ENCODE assay signal across 18 cellular contexts in the genomic region with DNA sequence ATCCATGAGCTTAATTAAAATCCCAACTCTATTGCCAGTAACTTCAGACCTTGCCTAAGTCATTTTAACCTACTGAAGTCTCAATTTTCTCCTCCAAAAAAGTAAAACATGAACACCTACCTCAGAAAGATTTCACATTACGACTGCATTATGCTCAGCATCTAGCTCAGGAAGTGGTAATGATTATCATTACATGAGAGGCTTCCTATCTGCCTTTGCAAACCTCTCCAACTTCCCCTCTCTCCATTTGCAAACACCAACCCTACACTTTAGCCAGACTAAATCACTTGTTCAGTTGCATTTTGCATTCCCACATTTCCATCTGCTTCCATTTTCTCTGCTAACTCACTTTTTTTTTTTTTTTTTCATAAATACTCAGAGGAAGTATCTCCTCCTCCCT. TPM values are rescaled to one million over a fixed set of nuclear protein-coding genes. Genes with fewer than 3 reads are reported as not detected.
DNase-seq lines count a peak whose midpoint lies in the region; ATAC-seq and TF ChIP-seq lines count a peak whose summit lies in the region.
"Had no signal": no experiment of that assay in that cellular context is flagged by ENCODE, and none has a peak within 500 bp of the region (broad histone marks: within the 10 kb centered on the region; RNA-seq: fewer than 3 reads in every experiment).

No MANE protein-coding gene starts in this region.

- H3K4me3 ChIP-seq in Jurkat, Clone E6-1 (ENCODE audit: low read length), result no peak overlapping the region
- no peak overlapping the region for H3K4me3 ChIP-seq in GM23338
- H3K4me3 ChIP-seq: Peyer's patch had no signal

- H3K27me3 ChIP-seq in GM23338 (ENCODE audit: insufficient read depth), result no peaks in the 10 kb centered on the region
- H3K27me3 ChIP-seq: Peyer's patch had no signal

- no peak overlapping the region for H3K27ac Mint-ChIP-seq in activated B cell treated with CpG ODN at 0.5 μM for 24 hours
- no peak overlapping the region for H3K27ac Mint-ChIP-seq in stimulated activated naive B cell treated with anti-CD40 and anti-IgM and Interleukin-4, amounts not matched to agents 10 μg/mL and 1 μg/mL and 100 μg/mL, for 72 hours
- H3K27ac Mint-ChIP-seq in GM23338, result no peak overlapping the region
- H3K27ac Mint-ChIP-seq: CD8-positive, alpha-beta memory T cell; IgD-negative memory B cell had no signal

- ATAC-seq in activated B cell treated with CpG ODN at 0.5 μM for 24 hours (ENCODE audit: low read depth), result peak; percentile 45
- peak; percentile 42 to 48 for ATAC-seq in stimulated activated naive B cell treated with anti-CD40 and anti-IgM and Interleukin-4, amounts not matched to agents 10 μg/mL and 1 μg/mL and 100 μg/mL, for 72 hours (replicated peaks)
- no peak for ATAC-seq in HG02678 (IDR thresholded peaks at IDR 0.05; ENCODE audit: unreplicated experiment)
- no peak for ATAC-seq in GM23338

- no peaks in the 10 kb centered on the region for H3K9me2 ChIP-seq in GM23338 (ENCODE audit: insufficient read depth)
- H3K9me2 ChIP-seq: SK-N-SH had no signal

- no peaks in the 10 kb centered on the region for H3K9me3 Mint-ChIP-seq in activated B cell treated with CpG ODN at 0.5 μM for 24 hours
- peaks cover 2 to 5% of the 10 kb centered on the region in 2 donors for H3K9me3 Mint-ChIP-seq in stimulated activated naive B cell treated with anti-CD40 and anti-IgM and Interleukin-4, amounts not matched to agents 10 μg/mL and 1 μg/mL and 100 μg/mL, for 72 hours
- H3K9me3 Mint-ChIP-seq in GM23338, result no peaks in the 10 kb centered on the region; the same call in 2 of the 3 replicates
- H3K9me3 Mint-ChIP-seq: H9 had no signal

- H3K4me1 Mint-ChIP-seq in activated B cell treated with CpG ODN at 0.5 μM for 24 hours (peaks cover 30% of the 10 kb centered on the region), GM23338 (no peaks in the 10 kb centered on the region; the same call in 1 of the 3 replicates)
- H3K4me1 Mint-ChIP-seq in stimulated activated naive B cell treated with anti-CD40 and anti-IgM and Interleukin-4, amounts not matched to agents 10 μg/mL and 1 μg/mL and 100 μg/mL, for 72 hours, result peaks cover 22 to 30% of the 10 kb centered on the region in 2 donors
- H3K4me1 Mint-ChIP-seq: CD8-positive, alpha-beta memory T cell; H9 had no signal

- H3K27me3 Mint-ChIP-seq in activated B cell treated with CpG ODN at 0.5 μM for 24 hours (peaks cover 2% of the 10 kb centered on the region), GM23338 (ENCODE audit: insufficient read depth, low read depth, poor library complexity) (peaks cover 3% of the 10 kb centered on the region)
- no peaks in the 10 kb centered on the region for H3K27me3 Mint-ChIP-seq in stimulated activated naive B cell treated with anti-CD40 and anti-IgM and Interleukin-4, amounts not matched to agents 10 μg/mL and 1 μg/mL and 100 μg/mL, for 72 hours

- DNase-seq in Jurkat, Clone E6-1 (ENCODE audit: low read depth, low spot score), result peak; percentile 75
- DNase-seq in NOMO-1 treated with dmso at 0.1 percent for 144 hours (lab: John Stamatoyannopoulos, UW; ENCODE audit: unreplicated experiment), result peak; percentile 36
- no peak for DNase-seq in activated B cell treated with CpG ODN at 0.5 μM for 24 hours
- DNase-seq in stimulated activated naive B cell treated with anti-CD40 and anti-IgM and Interleukin-4, amounts not matched to agents 10 μg/mL and 1 μg/mL and 100 μg/mL, for 72 hours, result no peak
- DNase-seq in cerebellar nuclear complex (lab: John Stamatoyannopoulos, UW), result no peak
- no peak for DNase-seq in GM23338 (ENCODE audit: low spot score)
- DNase-seq: CD8-positive, alpha-beta memory T cell; H9; NCI-H1048; NCI-H2107; NCI-H226; NCI-H69; Peyer's patch; Right ventricle myocardium superior; SK-N-SH had no signal

- H3K4me2 ChIP-seq in GM23338, result no peak overlapping the region
- H3K4me2 ChIP-seq: SK-N-SH had no signal

- intact Hi-C loops in activated B cell treated with CpG ODN at 0.5 μM for 24 hours (cut with micrococcal nuclease), result loop anchor here (2.0 kb wide), 1 partner anchor 14 kb away; no protein-coding TSS in a partner anchor

- TF ChIP-seq CTCF in activated B cell treated with CpG ODN at 0.5 μM for 24 hours (IDR thresholded peaks at IDR 0.05) (no peak), GM23338 (conservative IDR thresholded peaks at IDR 0.05; ENCODE audit: low read depth in 2 of 2) (no peak)

- H4K20me1 ChIP-seq in GM23338 (replicated peaks; ENCODE audit: insufficient read depth), result no peaks in the 10 kb centered on the region

- no peak overlapping the region for H3K27ac ChIP-seq in GM23338 (ENCODE audit: low read depth)
- H3K27ac ChIP-seq: Peyer's patch had no signal

- no peaks in the 10 kb centered on the region for H3F3A ChIP-seq in GM23338 (replicated peaks; ENCODE audit: low read depth)

- H3K4me3 Mint-ChIP-seq in activated B cell treated with CpG ODN at 0.5 μM for 24 hours (peak overlapping the region; percentile 32), GM23338 (no peak overlapping the region)
- H3K4me3 Mint-ChIP-seq in stimulated activated naive B cell treated with anti-CD40 and anti-IgM and Interleukin-4, amounts not matched to agents 10 μg/mL and 1 μg/mL and 100 μg/mL, for 72 hours, result no peak overlapping the region
- H3K4me3 Mint-ChIP-seq: CD8-positive, alpha-beta memory T cell; H9; IgD-negative memory B cell had no signal

- CTCF ChIA-PET in activated B cell treated with CpG ODN at 0.5 μM for 24 hours (lab: Charles Lee), result interaction anchor here (0.6 kb wide), 1 partner anchor 35 kb away, joined by 4 read pairs; no protein-coding TSS in a partner anchor

- H3K79me2 ChIP-seq in GM23338 (replicated peaks; ENCODE audit: insufficient read depth), result no peaks in the 10 kb centered on the region

- no peaks in the 10 kb centered on the region for H3K36me3 ChIP-seq in GM23338 (ENCODE audit: insufficient read depth)
- H3K36me3 ChIP-seq: Peyer's patch had no signal

- no peak overlapping the region for H2AFZ ChIP-seq in GM23338

- H3K4me1 ChIP-seq in GM23338 (ENCODE audit: insufficient read depth), result no peaks in the 10 kb centered on the region
- H3K4me1 ChIP-seq: Peyer's patch had no signal

- no peaks in the 10 kb centered on the region for H3K36me3 Mint-ChIP-seq in activated B cell treated with CpG ODN at 0.5 μM for 24 hours (ENCODE audit: low read depth)
- H3K36me3 Mint-ChIP-seq in stimulated activated naive B cell treated with anti-CD40 and anti-IgM and Interleukin-4, amounts not matched to agents 10 μg/mL and 1 μg/mL and 100 μg/mL, for 72 hours, result peaks cover 0 to 29% of the 10 kb centered on the region in 2 donors
- H3K36me3 Mint-ChIP-seq in GM23338 (ENCODE audit: low read depth), result no peaks in the 10 kb centered on the region
- H3K36me3 Mint-ChIP-seq: CD8-positive, alpha-beta memory T cell had no signal

- POLR2A ChIA-PET in activated B cell treated with CpG ODN at 0.5 μM for 24 hours (lab: Charles Lee), result interaction anchor here (0.6 kb wide), 1 partner anchor 210 kb away, joined by 3 read pairs; no protein-coding TSS in a partner anchor

TF ChIP-seq in GM23338, 12 proteins besides CTCF, POLR2A, EP300 and RAD21 (continues in another document):
- TF ChIP-seq STAT1 (IDR thresholded peaks at IDR 0.05; ENCODE audit: unreplicated experiment) (no peak), CREB1 (CRISPR knock-in tag; IDR thresholded peaks at IDR 0.05; ENCODE audit: low read depth) (no peak), EZH2 (IDR thresholded peaks at IDR 0.05; ENCODE audit: low read depth, unreplicated experiment) (no peak), EZH2phosphoT487 (IDR thresholded peaks at IDR 0.05; ENCODE audit: unreplicated experiment) (no peak), REST (IDR thresholded peaks at IDR 0.05; ENCODE audit: unreplicated experiment) (no peak), NANOG (IDR thresholded peaks at IDR 0.05; ENCODE audit: borderline replicate concordance) (no peak), JUNB (IDR thresholded peaks at IDR 0.05; ENCODE audit: unreplicated experiment) (no peak), ZNF331 (CRISPR knock-in tag; IDR thresholded peaks at IDR 0.05; ENCODE audit: low read depth) (no peak), POLR2AphosphoS5 (IDR thresholded peaks at IDR 0.05; ENCODE audit: low read depth) (no peak), ZNF114 (CRISPR knock-in tag; IDR thresholded peaks at IDR 0.05) (no peak)

RNA-seq across cellular contexts. Expression of gene SLC38A11, which starts 6.8 kb away (rescaled TPM):
- polyA plus RNA-seq in Jurkat, Clone E6-1 (2012; ENCODE audit: insufficient read depth, insufficient read length), result not detected
- 2.2 and 2.6 TPM in 2 replicates for total RNA-seq in activated B cell treated with CpG ODN at 0.5 μM for 24 hours
- total RNA-seq in GM23338 (2014; rRNA removed; shearing (Covaris generic)), result not detected in 2 replicates
- polyA plus RNA-seq in GM23338 (2016; fragmentation: Nextera tagmentation; extraction: Ambion mirVana), result not detected in 2 replicates
- total RNA-seq: CD8-positive, alpha-beta memory T cell; H9; HT1080 had no signal
- polyA plus RNA-seq: CD8-positive, alpha-beta memory T cell; SK-N-SH had no signal

Comparison
In these comparisons a context has a peak if more than half of its experiments do, and no peak if none do; other contexts are left out.
1. DNase-seq: peak in Jurkat, Clone E6-1 (single experiment) and NOMO-1 treated with dmso at 0.1 percent for 144 hours (single experiment); none in activated B cell treated with CpG ODN at 0.5 μM for 24 hours (single experiment), stimulated activated naive B cell treated with anti-CD40 and anti-IgM and Interleukin-4, amounts not matched to agents 10 μg/mL and 1 μg/mL and 100 μg/mL, for 72 hours (single experiment), cerebellar nuclear complex (0 of 2) and GM23338 (single experiment).
2. ATAC-seq: peak in activated B cell treated with CpG ODN at 0.5 μM for 24 hours (single experiment) and stimulated activated naive B cell treated with anti-CD40 and anti-IgM and Interleukin-4, amounts not matched to agents 10 μg/mL and 1 μg/mL and 100 μg/mL, for 72 hours (2 of 2); none in HG02678 (single experiment) and GM23338 (single experiment).